ENCODE assay signal across 9 cellular contexts in genomic region chr1:156815851-156816536, GRCh38. TPM values are rescaled to one million over a fixed set of nuclear protein-coding genes. Genes with fewer than 3 reads are reported as not detected.
A peak's percentile ranks its signal among the peaks of the same experiment; 100 is the strongest.
DNase-seq lines count a peak whose midpoint lies in the region; ATAC-seq and TF ChIP-seq lines count a peak whose summit lies in the region.
"Had no signal": no experiment of that assay in that cellular context is flagged by ENCODE, and none has a peak within 500 bp of the region (broad histone marks: within the 10 kb centered on the region; RNA-seq: fewer than 3 reads in every experiment).

No MANE protein-coding gene starts in this region.

- H3K4me2 ChIP-seq in fibroblast of lung (ENCODE audit: extremely low read depth, insufficient read depth, low read length), result no peak overlapping the region

- H3K36me3 Mint-ChIP-seq in T-helper 1 cell treated with Interleukin-12 subunit alpha and Interleukin-12 subunit beta and Interleukin-4 antibody, amounts not matched to agents 30 μg/mL and 1 μg/mL, for 36 hours (ENCODE audit: low read depth), result peaks cover 60% of the 10 kb centered on the region

- H3K9me3 ChIP-seq in fibroblast of lung (ENCODE audit: control insufficient read depth, insufficient read depth, low read depth, low read length) (no peaks in the 10 kb centered on the region), gastrocnemius medialis (no peaks in the 10 kb centered on the region)
- H3K9me3 ChIP-seq: left lung had no signal

- peaks cover 16% of the 10 kb centered on the region for H3K4me1 ChIP-seq in fibroblast of lung (ENCODE audit: control insufficient read depth, extremely low read depth, insufficient read depth, low read length)
- H3K4me1 ChIP-seq in gastrocnemius medialis, result peaks cover 11 to 15% of the 10 kb centered on the region in 2 donors

- intact Hi-C loops in gastrocnemius medialis (cut with DNase I; ENCODE audit: low total_unique reads), result no loop called here

- DNase-seq in GM12865 (ENCODE audit: low read depth) (no peak), fibroblast of lung (ENCODE audit: low read depth in 2 of 2) (no peak), gastrocnemius medialis (no peak), erythroblast (lab: John Stamatoyannopoulos, UW) (no peak), NCI-H1105 treated with DMSO at 0.1 percent for 48 hours (lab: John Stamatoyannopoulos, UW) (no peak)
- no peak for DNase-seq in stimulated activated CD4-positive, alpha-beta T cell treated with anti-CD3 and anti-CD28 coated beads, Interleukin-12 subunit alpha, Interleukin-12 subunit beta, amount 100 ng/mL, for 4 hours

- no peaks in the 10 kb centered on the region for H3K36me3 ChIP-seq in fibroblast of lung (ENCODE audit: control insufficient read depth, insufficient read depth, low read length)
- H3K36me3 ChIP-seq in gastrocnemius medialis, result no peaks in the 10 kb centered on the region
- H3K36me3 ChIP-seq: left lung had no signal

- no peak for TF ChIP-seq CTCF in GM12865 (IDR thresholded peaks at IDR 0.05; ENCODE audit: insufficient read depth, low read depth, low read length, missing control alignments)
- TF ChIP-seq CTCF in fibroblast of lung (conservative IDR thresholded peaks at IDR 0.05 in 1 of 2, IDR thresholded peaks at IDR 0.05 in 1 of 2; ENCODE audit: low read depth in 1 of 2, low read length in 2 of 2), result no peak
- TF ChIP-seq CTCF in gastrocnemius medialis (IDR thresholded peaks at IDR 0.05 in 4 of 5, conservative IDR thresholded peaks at IDR 0.05 in 1 of 5), result no peak

- no peaks in the 10 kb centered on the region for H3K27me3 Mint-ChIP-seq in T-helper 1 cell treated with Interleukin-12 subunit alpha and Interleukin-12 subunit beta and Interleukin-4 antibody, amounts not matched to agents 30 μg/mL and 1 μg/mL, for 36 hours (ENCODE audit: low read depth)

- H3K4me1 Mint-ChIP-seq in T-helper 1 cell treated with Interleukin-12 subunit alpha and Interleukin-12 subunit beta and Interleukin-4 antibody, amounts not matched to agents 30 μg/mL and 1 μg/mL, for 36 hours (ENCODE audit: low read depth), result peaks cover 60% of the 10 kb centered on the region

- H2AFZ ChIP-seq in fibroblast of lung (ENCODE audit: low read length), result no peak overlapping the region

- TF ChIP-seq POLR2A in gastrocnemius medialis (IDR thresholded peaks at IDR 0.05) (no peak), erythroblast (IDR thresholded peaks at IDR 0.05; ENCODE audit: low read length) (no peak)

- H3K27ac ChIP-seq in fibroblast of lung (ENCODE audit: insufficient read depth, low read length), result peak overlapping the region; percentile 27
- peak overlapping the region; percentile 59 to 68 (median 64) for H3K27ac ChIP-seq in gastrocnemius medialis

- no peaks in the 10 kb centered on the region for H3K79me2 ChIP-seq in fibroblast of lung (ENCODE audit: control insufficient read depth, insufficient read depth, low read length)

- H3K4me3 ChIP-seq in GM12865 (ENCODE audit: low read depth, low read length), result peak overlapping the region; percentile 52
- no peak overlapping the region for H3K4me3 ChIP-seq in fibroblast of lung (replicated peaks in 1 of 4; ENCODE audit: control extremely low read depth in 1 of 4, insufficient read depth in 1 of 4, low read depth in 3 of 4, low read length in 4 of 4)
- H3K4me3 ChIP-seq in gastrocnemius medialis, result peak overlapping the region in 2 of 4 donors; percentile 24 to 32

- H3K9me3 Mint-ChIP-seq in T-helper 1 cell treated with Interleukin-12 subunit alpha and Interleukin-12 subunit beta and Interleukin-4 antibody, amounts not matched to agents 30 μg/mL and 1 μg/mL, for 36 hours, result peaks cover 4% of the 10 kb centered on the region

- H3K4me3 Mint-ChIP-seq in T-helper 1 cell treated with Interleukin-12 subunit alpha and Interleukin-12 subunit beta and Interleukin-4 antibody, amounts not matched to agents 30 μg/mL and 1 μg/mL, for 36 hours, result peak overlapping the region; percentile 89

- H3K27me3 ChIP-seq in fibroblast of lung (ENCODE audit: control insufficient read depth, insufficient read depth, low read length) (peaks cover 7% of the 10 kb centered on the region), gastrocnemius medialis (no peaks in the 10 kb centered on the region)

- in situ Hi-C loops in gastrocnemius medialis (cut with MboI; ENCODE audit: low sequenced_read_pairs in 4 of 4), result no loop called here

- ATAC-seq in gastrocnemius medialis, result no peak
- ATAC-seq in GM21528 (IDR thresholded peaks at IDR 0.05; ENCODE audit: low FRiP score, unreplicated experiment), result no peak

- peak overlapping the region; percentile 100 for H3K27ac Mint-ChIP-seq in T-helper 1 cell treated with Interleukin-12 subunit alpha and Interleukin-12 subunit beta and Interleukin-4 antibody, amounts not matched to agents 30 μg/mL and 1 μg/mL, for 36 hours

- H3K9ac ChIP-seq in fibroblast of lung (ENCODE audit: insufficient read depth, low read length), result no peak overlapping the region

- H4K20me1 ChIP-seq in fibroblast of lung (ENCODE audit: control insufficient read depth, extremely low read depth, insufficient read depth, low read length), result no peaks in the 10 kb centered on the region

RNA-seq across cellular contexts. Expression of gene SH2D2A, which starts 0.7 kb away (rescaled TPM):
- total RNA-seq in fibroblast of lung (not detected in 2 replicates), gastrocnemius medialis (1 to 10 TPM in 1 of 4 donors, under 1 TPM in 1, not detected in 2; 0.82 to 1.1 TPM)
- polyA plus RNA-seq in fibroblast of lung, result not detected in 2 replicates
- polyA plus RNA-seq in fibroblast of lung (2012), result 0.08 and 0.16 TPM in 2 replicates
- not detected in 2 replicates for polyA minus RNA-seq in fibroblast of lung (ENCODE audit: low replicate concordance)

RNA-seq across cellular contexts. Expression of gene INSRR, which starts 42.9 kb away (rescaled TPM):
- not detected in 2 replicates for total RNA-seq in fibroblast of lung
- polyA plus RNA-seq in fibroblast of lung, result not detected in 2 replicates
- polyA plus RNA-seq in fibroblast of lung (2012), result not detected in 2 replicates
- polyA minus RNA-seq in fibroblast of lung (ENCODE audit: low replicate concordance), result not detected in 2 replicates
- total RNA-seq in gastrocnemius medialis, result not detected
- total RNA-seq: left lung had no signal

RNA-seq across cellular contexts. Expression of gene NTRK1, which starts 44.7 kb away (rescaled TPM):
- not detected in 2 replicates for total RNA-seq in fibroblast of lung
- polyA plus RNA-seq in fibroblast of lung, result not detected in 2 replicates
- not detected in 2 replicates for polyA plus RNA-seq in fibroblast of lung (2012)
- not detected in 2 replicates for polyA minus RNA-seq in fibroblast of lung (ENCODE audit: low replicate concordance)
- under 1 TPM in 2 of 4 donors, not detected in 2; 0.13 to 0.22 TPM for total RNA-seq in gastrocnemius medialis

RNA-seq across cellular contexts. Expression of gene PRCC, which starts 48.7 kb away (rescaled TPM):
- total RNA-seq in fibroblast of lung (10.5 and 13.2 TPM in 2 replicates), gastrocnemius medialis (10 to 100 TPM; 42.8 to 62.3 (median 46.5) TPM)
- polyA plus RNA-seq in fibroblast of lung, result 52.0 and 75.8 TPM in 2 replicates
- polyA plus RNA-seq in fibroblast of lung (2012), result 41.9 and 48.7 TPM in 2 replicates
- polyA minus RNA-seq in fibroblast of lung (ENCODE audit: low replicate concordance), result 98.8 and 140 TPM in 2 replicates
